In genomic region chr12:76591461-76591860, GRCh38 we compare ENCODE assay signal across 26 cellular contexts. TPM values are rescaled to one million over a fixed set of nuclear protein-coding genes. Genes with fewer than 3 reads are reported as not detected.
DNase-seq lines count a peak whose midpoint lies in the region.
"Had no signal": no experiment of that assay in that cellular context is flagged by ENCODE, and none has a peak within 500 bp of the region (broad histone marks: within the 10 kb centered on the region; RNA-seq: fewer than 3 reads in every experiment).

No MANE protein-coding gene starts in this region.

- no peaks in the 10 kb centered on the region for H3K27me3 ChIP-seq in adipocyte (replicated peaks; ENCODE audit: control insufficient read depth, insufficient read depth, low read length)
- H3K27me3 ChIP-seq: foreskin keratinocyte, ovary, sigmoid colon, tibial nerve had no signal

- H3K9ac ChIP-seq in adipocyte (ENCODE audit: low read length) = peak overlapping the region; percentile 40
- H3K9ac ChIP-seq: KMS-11 had no signal

- peaks cover 63% of the 10 kb centered on the region for H3K4me1 ChIP-seq in adipocyte (ENCODE audit: control insufficient read depth, insufficient read depth, low read length)
- H3K4me1 ChIP-seq: foreskin keratinocyte, sigmoid colon, tibial nerve had no signal

- H3K36me3 ChIP-seq in adipocyte (ENCODE audit: control insufficient read depth, insufficient read depth, low read length, severe bottlenecking) = no peaks in the 10 kb centered on the region
- H3K36me3 ChIP-seq: ovary, sigmoid colon, tibial nerve had no signal

- DNase-seq in GM04503 (ENCODE audit: low read depth) = peak; percentile 80
- peak; percentile 57 for DNase-seq in adipocyte (ENCODE audit: low read depth)
- peak; percentile 90 for DNase-seq in fibroblast of peridontal ligament (ENCODE audit: extremely low read depth)
- DNase-seq in HT-29 (ENCODE audit: low spot score) = no peak
- no peak for DNase-seq in DMS79 (lab: John Stamatoyannopoulos, UW)
- DNase-seq in AML-193 (lab: John Stamatoyannopoulos, UW) = no peak
- no peak for DNase-seq in LoVo (ENCODE audit: low spot score)
- DNase-seq: activated CD4-positive, alpha-beta T cell treated with anti-CD3 and anti-CD28 coated beads, Interleukin-2, amount 10 ng/mL, durations not matched to agents 7 days and 5 days; activated CD8-positive, alpha-beta memory T cell treated with anti-CD3 and anti-CD28 coated beads, Interleukin-2, amount 50 U/mL, for 4 hours; activated gamma-delta T cell; amniotic stem cell; CD4-positive, CD25-positive, alpha-beta regulatory T cell; endodermal cell; foreskin keratinocyte; kidney glomerular epithelial cell; naive thymus-derived CD4-positive, alpha-beta T cell; NCI-H1417 treated with DMSO at 0.1 percent for 48 hours; NCI-H774; OCI-M1; ovary; SIG-M5; sigmoid colon; stimulated activated naive B cell treated with anti-CD40 and anti-IgM and Interleukin-4, amounts not matched to agents 10 μg/mL and 1 μg/mL and 100 μg/mL, for 72 hours; T-helper 1 cell had no signal

- no peak overlapping the region for H3K4me3 ChIP-seq in adipocyte (ENCODE audit: low read length)
- H3K4me3 ChIP-seq: ovary, sigmoid colon, tibial nerve had no signal

- no peaks in the 10 kb centered on the region for H3K9me3 ChIP-seq in adipocyte (ENCODE audit: control insufficient read depth, low read length)
- H3K9me3 ChIP-seq: ovary, sigmoid colon, tibial nerve had no signal

RNA-seq across cellular contexts. Expression of gene OSBPL8, which starts 31.9 kb away (rescaled TPM):
- total RNA-seq in HT-29 (2014; rRNA removed; shearing (Covaris generic)) = 49.1 and 51.0 TPM in 2 replicates

Comparison
In these comparisons a context has a peak if more than half of its experiments do, and no peak if none do; other contexts are left out.
1. DNase-seq: peak in GM04503 (single experiment), adipocyte (single experiment) and fibroblast of peridontal ligament (single experiment); none in HT-29 (single experiment), DMS79 (single experiment), AML-193 (0 of 2) and LoVo (single experiment).